In the genomic region with DNA sequence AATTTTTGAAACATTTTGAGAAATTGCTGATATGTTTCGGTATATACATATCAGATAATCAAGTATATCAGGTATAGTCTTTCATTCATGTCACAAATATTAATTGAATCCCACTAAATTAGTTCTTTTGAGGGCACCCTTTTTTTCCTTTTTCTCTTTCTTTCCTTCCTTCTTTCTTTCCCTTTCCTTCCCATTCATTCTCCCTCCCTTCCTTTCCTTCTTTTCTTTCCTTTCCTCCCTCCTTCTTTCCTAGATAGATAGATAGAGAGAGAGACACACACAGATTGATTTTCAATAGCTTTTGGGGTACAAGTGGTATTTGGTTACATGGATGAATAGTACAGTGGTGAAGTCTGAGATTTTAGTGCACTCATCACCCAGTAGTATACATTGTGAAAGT, we compare ENCODE assay signal across 20 cellular contexts. TPM values are rescaled to one million over a fixed set of nuclear protein-coding genes. Genes with fewer than 3 reads are reported as not detected.
A peak's percentile ranks its signal among the peaks of the same experiment; 100 is the strongest.
DNase-seq lines count a peak whose midpoint lies in the region; ATAC-seq, FAIRE-seq and TF ChIP-seq lines count a peak whose summit lies in the region.
"Had no signal": no experiment of that assay in that cellular context is flagged by ENCODE, and none has a peak within 500 bp of the region (broad histone marks: within the 10 kb centered on the region; RNA-seq: fewer than 3 reads in every experiment).

No MANE protein-coding gene starts in this region.

- H3K4me1 ChIP-seq in HepG2 (ENCODE audit: insufficient read depth, low read length) (peaks cover 29% of the 10 kb centered on the region), right lobe of liver (peaks cover 0 to 12% (median 3%) of the 10 kb centered on the region in 4 donors)
- H3K4me1 ChIP-seq: Caco-2 had no signal

- peaks cover 14% of the 10 kb centered on the region for H3K4me1 Mint-ChIP-seq in activated CD4-positive, alpha-beta T cell treated with anti-CD3 and anti-CD28 coated beads, Interleukin-2, amount 10 ng/mL, durations not matched to agents 24 days and 14 days
- peaks cover 44% of the 10 kb centered on the region for H3K4me1 Mint-ChIP-seq in activated CD4-positive, alpha-beta T cell treated with anti-CD3 and anti-CD28 coated beads for 36 hours
- H3K4me1 Mint-ChIP-seq in nephron progenitor cell: peaks cover 16% of the 10 kb centered on the region
- peaks cover 12 to 19% of the 10 kb centered on the region in 2 donors for H3K4me1 Mint-ChIP-seq in natural killer cell treated with Interleukin-12 subunit alpha and Interleukin-12 subunit beta and Interleukin-15 and Interleukin-18, amount 100 ng/mL, for 72 hours (ENCODE audit: low read depth in 2 of 2)

- H3K36me3 ChIP-seq in HepG2 (replicated peaks in 1 of 2; ENCODE audit: control insufficient read depth in 1 of 2, insufficient read depth in 2 of 2, low read length in 2 of 2): peaks cover 3 to 39% of the 10 kb centered on the region in 2 experiments; a peak in 4 of 5 replicates
- peaks cover 0 to 49% (median 9%) of the 10 kb centered on the region in 4 donors for H3K36me3 ChIP-seq in right lobe of liver

- no peak overlapping the region for H2AFZ ChIP-seq in HepG2 (ENCODE audit: low read length)
- H2AFZ ChIP-seq: GM23248 had no signal

- TF ChIP-seq EP300 in HepG2 (IDR thresholded peaks at IDR 0.05; ENCODE audit: low read depth in 2 of 2, low read length in 2 of 2): no peak
- no peak for TF ChIP-seq EP300 in HepG2 (CRISPR knock-in tag; IDR thresholded peaks at IDR 0.05; ENCODE audit: borderline replicate concordance)

- H3K79me2 ChIP-seq in HepG2 (ENCODE audit: insufficient read depth, low read length): peaks cover 24% of the 10 kb centered on the region

- intact Hi-C loops in activated CD4-positive, alpha-beta T cell treated with anti-CD3 and anti-CD28 coated beads, Interleukin-2, amount 10 ng/mL, durations not matched to agents 24 days and 14 days (cut with micrococcal nuclease): loop anchor here (2.0 kb wide), 1 partner anchor 177 kb away; a partner anchor contains a TSS
- intact Hi-C loops in activated CD4-positive, alpha-beta T cell treated with anti-CD3 and anti-CD28 coated beads for 36 hours (cut with DNase I, micrococcal nuclease): no loop called here
- intact Hi-C loops in HepG2 (cut with micrococcal nuclease; ENCODE audit: unreplicated experiment): loop anchor here (10.0 kb wide), 1 partner anchor 311 kb away; no protein-coding TSS in a partner anchor
- intact Hi-C loops in right lobe of liver (cut with DNase I): loop anchor here in 1 of 2 donors (10.0 kb wide), 1 partner anchor 131 kb away; no protein-coding TSS in a partner anchor

- H3K9me3 ChIP-seq in HepG2 (ENCODE audit: low read length) (no peaks in the 10 kb centered on the region), right lobe of liver (no peaks in the 10 kb centered on the region)
- H3K9me3 ChIP-seq: A549, Caco-2, HAP-1 had no signal

- in situ Hi-C loops in HepG2 (cut with HindIII; ENCODE audit: extremely low pct_ligation_motif_present, low pct_unique_long_range_greater_than_20kb): no loop called here

- DNase-seq in activated CD4-positive, alpha-beta T cell treated with anti-CD3 and anti-CD28 coated beads, Interleukin-2, amount 10 ng/mL, durations not matched to agents 24 days and 14 days: no peak
- DNase-seq in activated CD4-positive, alpha-beta T cell treated with anti-CD3 and anti-CD28 coated beads for 36 hours: no peak
- DNase-seq in HepG2 (ENCODE audit: low spot score) (no peak), right lobe of liver (no peak), nephron progenitor cell (no peak)
- DNase-seq in activated effector memory CD4-positive, alpha-beta T cell treated with Interleukin-2 at 50 U/mL for 16 hours: no peak
- DNase-seq in natural killer cell treated with Interleukin-12 subunit alpha and Interleukin-12 subunit beta and Interleukin-15 and Interleukin-18, amount 100 ng/mL, for 72 hours (ENCODE audit: low spot score): no peak
- DNase-seq: AML-193; Caco-2; CD4-positive, alpha-beta T cell; DMS153; DMS79; GDM1; GM23248 had no signal

- no peak overlapping the region for H3K27ac ChIP-seq in HepG2 (ENCODE audit: extremely low read length, insufficient read depth, low read length)
- no peak overlapping the region for H3K27ac ChIP-seq in right lobe of liver
- H3K27ac ChIP-seq: 22Rv1, A549, C4-2B, GM23248, HL-60 had no signal

- H4K20me1 ChIP-seq in HepG2 (ENCODE audit: insufficient read depth, low read length): peaks cover 3% of the 10 kb centered on the region; the same call in 1 of the 2 replicates

- H3K9ac ChIP-seq in HepG2 (ENCODE audit: insufficient read depth, low read depth, low read length): no peak overlapping the region
- H3K9ac ChIP-seq: GM23248 had no signal

- no peak overlapping the region for H3K4me2 ChIP-seq in HepG2 (ENCODE audit: low read depth, low read length)
- H3K4me2 ChIP-seq: A549 had no signal

- no peak for ATAC-seq in activated CD4-positive, alpha-beta T cell treated with anti-CD3 and anti-CD28 coated beads for 36 hours
- ATAC-seq in HepG2: no peak
- no peak for ATAC-seq in right lobe of liver
- no peak for ATAC-seq in natural killer cell treated with Interleukin-12 subunit alpha and Interleukin-12 subunit beta and Interleukin-15 and Interleukin-18, amount 100 ng/mL, for 72 hours
- ATAC-seq: A549 had no signal

- POLR2A ChIA-PET in activated CD4-positive, alpha-beta T cell treated with anti-CD3 and anti-CD28 coated beads for 36 hours (lab: Charles Lee): interaction anchor here (0.6 kb wide), 1 partner anchor 230 kb away, joined by 3 read pairs; no protein-coding TSS in a partner anchor
- POLR2A ChIA-PET in HepG2 (lab: Yijun Ruan, JAX): no interaction called here

- H3K27ac Mint-ChIP-seq in activated CD4-positive, alpha-beta T cell treated with anti-CD3 and anti-CD28 coated beads, Interleukin-2, amount 10 ng/mL, durations not matched to agents 24 days and 14 days: peak overlapping the region; percentile 28
- no peak overlapping the region for H3K27ac Mint-ChIP-seq in activated CD4-positive, alpha-beta T cell treated with anti-CD3 and anti-CD28 coated beads for 36 hours
- H3K27ac Mint-ChIP-seq in nephron progenitor cell: peak overlapping the region; percentile 41
- H3K27ac Mint-ChIP-seq in natural killer cell treated with Interleukin-12 subunit alpha and Interleukin-12 subunit beta and Interleukin-15 and Interleukin-18, amount 100 ng/mL, for 72 hours: no peak overlapping the region
- H3K27ac Mint-ChIP-seq: CD4-positive, alpha-beta T cell had no signal

- no peak for TF ChIP-seq CTCF in HepG2 (CRISPR knock-in tag; IDR thresholded peaks at IDR 0.05)
- TF ChIP-seq CTCF in right lobe of liver (IDR thresholded peaks at IDR 0.05): no peak
- TF ChIP-seq CTCF in nephron progenitor cell (IDR thresholded peaks at IDR 0.05): no peak

- H3K4me3 Mint-ChIP-seq in activated CD4-positive, alpha-beta T cell treated with anti-CD3 and anti-CD28 coated beads, Interleukin-2, amount 10 ng/mL, durations not matched to agents 24 days and 14 days: no peak overlapping the region
- H3K4me3 Mint-ChIP-seq in activated CD4-positive, alpha-beta T cell treated with anti-CD3 and anti-CD28 coated beads for 36 hours: no peak overlapping the region
- H3K4me3 Mint-ChIP-seq in nephron progenitor cell: no peak overlapping the region
- H3K4me3 Mint-ChIP-seq in natural killer cell treated with Interleukin-12 subunit alpha and Interleukin-12 subunit beta and Interleukin-15 and Interleukin-18, amount 100 ng/mL, for 72 hours: no peak overlapping the region
- H3K4me3 Mint-ChIP-seq: CD4-positive, alpha-beta T cell had no signal

- TF ChIP-seq POLR2A in HepG2 (IDR thresholded peaks at IDR 0.05; ENCODE audit: insufficient read depth in 1 of 2, low read depth in 2 of 2, low read length in 2 of 2): no peak
- no peak for TF ChIP-seq POLR2A in right lobe of liver (IDR thresholded peaks at IDR 0.05)

- no peak for TF ChIP-seq RAD21 in HepG2 (CRISPR knock-in tag; IDR thresholded peaks at IDR 0.05)

- 86% methylated on average over 1 of the region's 1 CpG for WGBS in HepG2 (ENCODE audit: low lambda C conversion rate)
- 100% methylated on average over 1 of the region's 1 CpG for WGBS in right lobe of liver (ENCODE audit: insufficient coverage, low coverage, low lambda C conversion rate, missing lambda C conversion rate)

- FAIRE-seq in HepG2 (lab: Jason Lieb, UNC): no peak
- FAIRE-seq: A549, GM12892 had no signal

- peaks cover 37% of the 10 kb centered on the region for H3K36me3 Mint-ChIP-seq in activated CD4-positive, alpha-beta T cell treated with anti-CD3 and anti-CD28 coated beads, Interleukin-2, amount 10 ng/mL, durations not matched to agents 24 days and 14 days (ENCODE audit: low read depth)
- H3K36me3 Mint-ChIP-seq in activated CD4-positive, alpha-beta T cell treated with anti-CD3 and anti-CD28 coated beads for 36 hours (ENCODE audit: low read depth): peaks cover 38% of the 10 kb centered on the region
- H3K36me3 Mint-ChIP-seq in nephron progenitor cell (ENCODE audit: low read depth): peaks cover 63% of the 10 kb centered on the region
- H3K36me3 Mint-ChIP-seq in natural killer cell treated with Interleukin-12 subunit alpha and Interleukin-12 subunit beta and Interleukin-15 and Interleukin-18, amount 100 ng/mL, for 72 hours: peaks cover 7% of the 10 kb centered on the region

- CTCF ChIA-PET in activated CD4-positive, alpha-beta T cell treated with anti-CD3 and anti-CD28 coated beads for 36 hours (lab: Charles Lee): interaction anchor here (0.6 to 12.6 kb wide), 7 partner anchors 14 to 284 kb away, joined by 3 to 88 read pairs (median 3); a partner anchor contains a TSS
- CTCF ChIA-PET in HepG2 (lab: Yijun Ruan, JAX; ENCODE audit: low intra/inter-chr PET ratio, low total read pairs): no interaction called here

- BruUV-seq in HepG2 (replicated peaks; lab: Mats Ljungman, UMichigan): no TSS peak

- no peaks in the 10 kb centered on the region; a peak in 2 of 5 replicates for H3K27me3 ChIP-seq in HepG2 (ENCODE audit: control insufficient read depth in 1 of 2, insufficient read depth in 2 of 2, low read length in 2 of 2)
- no peaks in the 10 kb centered on the region for H3K27me3 ChIP-seq in right lobe of liver

- H3K27me3 Mint-ChIP-seq in activated CD4-positive, alpha-beta T cell treated with anti-CD3 and anti-CD28 coated beads, Interleukin-2, amount 10 ng/mL, durations not matched to agents 24 days and 14 days: no peaks in the 10 kb centered on the region
- no peaks in the 10 kb centered on the region for H3K27me3 Mint-ChIP-seq in activated CD4-positive, alpha-beta T cell treated with anti-CD3 and anti-CD28 coated beads for 36 hours
- H3K27me3 Mint-ChIP-seq in nephron progenitor cell (ENCODE audit: low read depth, poor library complexity): no peaks in the 10 kb centered on the region
- no peaks in the 10 kb centered on the region for H3K27me3 Mint-ChIP-seq in natural killer cell treated with Interleukin-12 subunit alpha and Interleukin-12 subunit beta and Interleukin-15 and Interleukin-18, amount 100 ng/mL, for 72 hours
- H3K27me3 Mint-ChIP-seq: CD4-positive, alpha-beta T cell had no signal

- H3K4me3 ChIP-seq in HepG2 (replicated peaks in 1 of 3; ENCODE audit: insufficient read depth in 1 of 3, low read depth in 2 of 3, low read length in 3 of 3) (no peak overlapping the region), right lobe of liver (no peak overlapping the region)
- H3K4me3 ChIP-seq: A549, GM23248, HAP-1 had no signal

- H3K9me3 Mint-ChIP-seq in activated CD4-positive, alpha-beta T cell treated with anti-CD3 and anti-CD28 coated beads, Interleukin-2, amount 10 ng/mL, durations not matched to agents 24 days and 14 days: no peaks in the 10 kb centered on the region
- H3K9me3 Mint-ChIP-seq in activated CD4-positive, alpha-beta T cell treated with anti-CD3 and anti-CD28 coated beads for 36 hours (ENCODE audit: low read depth): no peaks in the 10 kb centered on the region
- H3K9me3 Mint-ChIP-seq in nephron progenitor cell: peaks cover 2% of the 10 kb centered on the region
- no peaks in the 10 kb centered on the region for H3K9me3 Mint-ChIP-seq in natural killer cell treated with Interleukin-12 subunit alpha and Interleukin-12 subunit beta and Interleukin-15 and Interleukin-18, amount 100 ng/mL, for 72 hours
- H3K9me3 Mint-ChIP-seq: CD4-positive, alpha-beta T cell had no signal

RNA-seq across cellular contexts. Expression of a gene that starts 5.7 kb away (rescaled TPM):
- 37.3 and 40.0 TPM in 2 replicates for total RNA-seq in activated CD4-positive, alpha-beta T cell treated with anti-CD3 and anti-CD28 coated beads, Interleukin-2, amount 10 ng/mL, durations not matched to agents 24 days and 14 days
- total RNA-seq in activated CD4-positive, alpha-beta T cell treated with anti-CD3 and anti-CD28 coated beads for 36 hours: 10 to 100 TPM; 39.2 to 40.9 TPM
- total RNA-seq in HepG2 (2016; rRNA removed; fragmentation: Illumina TruSeq; extraction: Trizol): 77.4 and 119 TPM in 2 replicates
- 16.8 and 20.7 TPM in 2 replicates for total RNA-seq in HepG2 (2016; cell fraction: cytosol; rRNA removed; fragmentation: Illumina TruSeq; extraction: Trizol; ENCODE audit: low read depth)
- 80.4 and 129 TPM in 2 replicates for total RNA-seq in HepG2 (2016; cell fraction: insoluble cytoplasmic fraction; rRNA removed; fragmentation: Illumina TruSeq; extraction: Trizol)
- total RNA-seq in HepG2 (2016; cell fraction: membrane; rRNA removed; fragmentation: Illumina TruSeq; extraction: Trizol): 30.7 and 36.3 TPM in 2 replicates
- 44.8 and 46.6 TPM in 2 replicates for total RNA-seq in HepG2 (2016; cell fraction: nucleus; rRNA removed; fragmentation: Illumina TruSeq; extraction: Trizol)
- polyA plus RNA-seq in HepG2 (2011; rRNA removed): 26.4 and 34.5 TPM in 2 replicates
- 24.3 and 36.8 TPM in 2 replicates for polyA plus RNA-seq in HepG2 (2011; cell fraction: cytosol; rRNA removed)
- polyA plus RNA-seq in HepG2 (2011; cell fraction: nucleus; rRNA removed): 20.4 and 20.6 TPM in 2 replicates
- 22.1 and 33.9 TPM in 2 replicates for polyA plus RNA-seq in HepG2 (2012)
- 8.7 and 9.3 TPM in 2 replicates for polyA plus RNA-seq in HepG2 (2016; cell fraction: cytosol; fragmentation: Illumina TruSeq; extraction: Trizol; ENCODE audit: low read depth)
- 103 and 108 TPM in 2 replicates for polyA plus RNA-seq in HepG2 (2016; cell fraction: insoluble cytoplasmic fraction; fragmentation: Illumina TruSeq; extraction: Trizol; ENCODE audit: low read depth)
- polyA plus RNA-seq in HepG2 (2016; cell fraction: membrane; fragmentation: Illumina TruSeq; extraction: Trizol; ENCODE audit: low read depth): 15.8 and 17.8 TPM in 2 replicates
- polyA plus RNA-seq in HepG2 (2016; cell fraction: nucleus; fragmentation: Illumina TruSeq; extraction: Trizol; ENCODE audit: insufficient read depth, low read depth): 38.2 and 40.5 TPM in 2 replicates
- polyA minus RNA-seq in HepG2 (2011; rRNA and poly(A)+ RNA removed; ENCODE audit: low replicate concordance): 15.7 and 18.6 TPM in 2 replicates
- polyA minus RNA-seq in HepG2 (2011; cell fraction: cytosol; rRNA and poly(A)+ RNA removed): 20.8 and 22.2 TPM in 2 replicates
- polyA minus RNA-seq in HepG2 (2011; cell fraction: nucleus; rRNA and poly(A)+ RNA removed): 49.3 and 52.6 TPM in 2 replicates
- 10 to 100 TPM; 13.3 to 26.5 (median 16.2) TPM for total RNA-seq in right lobe of liver
- total RNA-seq in natural killer cell treated with Interleukin-12 subunit alpha and Interleukin-12 subunit beta and Interleukin-15 and Interleukin-18, amount 100 ng/mL, for 72 hours: 10 to 100 TPM; 27.7 to 44.7 TPM

RNA-seq across cellular contexts. Expression of a gene that starts 5.8 kb away (rescaled TPM):
- total RNA-seq in activated CD4-positive, alpha-beta T cell treated with anti-CD3 and anti-CD28 coated beads, Interleukin-2, amount 10 ng/mL, durations not matched to agents 24 days and 14 days: 15.1 and 16.2 TPM in 2 replicates
- total RNA-seq in activated CD4-positive, alpha-beta T cell treated with anti-CD3 and anti-CD28 coated beads for 36 hours: 10 to 100 TPM; 13.8 to 15.2 TPM
- 8.6 and 10.7 TPM in 2 replicates for total RNA-seq in HepG2 (2016; rRNA removed; fragmentation: Illumina TruSeq; extraction: Trizol)
- 1.1 and 1.7 TPM in 2 replicates for total RNA-seq in HepG2 (2016; cell fraction: cytosol; rRNA removed; fragmentation: Illumina TruSeq; extraction: Trizol; ENCODE audit: low read depth)
- total RNA-seq in HepG2 (2016; cell fraction: insoluble cytoplasmic fraction; rRNA removed; fragmentation: Illumina TruSeq; extraction: Trizol): 7.9 and 9.4 TPM in 2 replicates
- total RNA-seq in HepG2 (2016; cell fraction: membrane; rRNA removed; fragmentation: Illumina TruSeq; extraction: Trizol): 3.5 and 5.2 TPM in 2 replicates
- total RNA-seq in HepG2 (2016; cell fraction: nucleus; rRNA removed; fragmentation: Illumina TruSeq; extraction: Trizol): 6.4 and 7.0 TPM in 2 replicates
- 6.9 and 7.3 TPM in 2 replicates for polyA plus RNA-seq in HepG2 (2011; rRNA removed)
- 3.9 and 5.7 TPM in 2 replicates for polyA plus RNA-seq in HepG2 (2011; cell fraction: cytosol; rRNA removed)
- 4.0 and 5.4 TPM in 2 replicates for polyA plus RNA-seq in HepG2 (2011; cell fraction: nucleus; rRNA removed)
- 7.4 and 7.5 TPM in 2 replicates for polyA plus RNA-seq in HepG2 (2012)
- polyA plus RNA-seq in HepG2 (2016; cell fraction: cytosol; fragmentation: Illumina TruSeq; extraction: Trizol; ENCODE audit: low read depth): 1.7 and 2.9 TPM in 2 replicates
- polyA plus RNA-seq in HepG2 (2016; cell fraction: insoluble cytoplasmic fraction; fragmentation: Illumina TruSeq; extraction: Trizol; ENCODE audit: low read depth): 10.3 and 10.7 TPM in 2 replicates
- 3.3 and 4.1 TPM in 2 replicates for polyA plus RNA-seq in HepG2 (2016; cell fraction: membrane; fragmentation: Illumina TruSeq; extraction: Trizol; ENCODE audit: low read depth)
- polyA plus RNA-seq in HepG2 (2016; cell fraction: nucleus; fragmentation: Illumina TruSeq; extraction: Trizol; ENCODE audit: insufficient read depth, low read depth): 6.2 and 8.3 TPM in 2 replicates
- 2.8 and 5.4 TPM in 2 replicates for polyA minus RNA-seq in HepG2 (2011; rRNA and poly(A)+ RNA removed; ENCODE audit: low replicate concordance)
- polyA minus RNA-seq in HepG2 (2011; cell fraction: cytosol; rRNA and poly(A)+ RNA removed): 2.6 and 5.8 TPM in 2 replicates
- 12.6 and 17.0 TPM in 2 replicates for polyA minus RNA-seq in HepG2 (2011; cell fraction: nucleus; rRNA and poly(A)+ RNA removed)
- total RNA-seq in right lobe of liver: 1 to 10 TPM; 6.0 to 9.3 (median 6.6) TPM
- 1 to 10 TPM; 5.7 to 9.8 TPM for total RNA-seq in natural killer cell treated with Interleukin-12 subunit alpha and Interleukin-12 subunit beta and Interleukin-15 and Interleukin-18, amount 100 ng/mL, for 72 hours

Comparison
In these comparisons a context has a peak if more than half of its experiments do, and no peak if none do; other contexts are left out.
1. H3K27ac Mint-ChIP-seq: peak in activated CD4-positive, alpha-beta T cell treated with anti-CD3 and anti-CD28 coated beads, Interleukin-2, amount 10 ng/mL, durations not matched to agents 24 days and 14 days (single experiment) and nephron progenitor cell (single experiment); none in activated CD4-positive, alpha-beta T cell treated with anti-CD3 and anti-CD28 coated beads for 36 hours (single experiment) and natural killer cell treated with Interleukin-12 subunit alpha and Interleukin-12 subunit beta and Interleukin-15 and Interleukin-18, amount 100 ng/mL, for 72 hours (0 of 2).
2. intact Hi-C loops: an anchor here in activated CD4-positive, alpha-beta T cell treated with anti-CD3 and anti-CD28 coated beads, Interleukin-2, amount 10 ng/mL, durations not matched to agents 24 days and 14 days (2.0 kb wide) and HepG2 (10.0 kb wide); none called in activated CD4-positive, alpha-beta T cell treated with anti-CD3 and anti-CD28 coated beads for 36 hours.